In genomic region chr6:7991992-7992815, GRCh38 we compare ENCODE assay signal across 8 cellular contexts.
DNase-seq lines count a peak whose midpoint lies in the region; ATAC-seq, FAIRE-seq and TF ChIP-seq lines count a peak whose summit lies in the region.

No MANE protein-coding gene starts in this region.

- peak; percentile 52 for ATAC-seq in body of pancreas
- peak; percentile 79 for ATAC-seq in left lobe of liver

- no peak for TF ChIP-seq POLR2A in H54 (IDR thresholded peaks at IDR 0.05; ENCODE audit: low read depth, low read length)
- TF ChIP-seq POLR2A in body of pancreas (IDR thresholded peaks at IDR 0.05) = no peak

- no peaks in the 10 kb centered on the region for H3K36me3 ChIP-seq in body of pancreas (replicated peaks in 1 of 2; ENCODE audit: insufficient read depth in 1 of 2, low read depth in 2 of 2)

- intact Hi-C loops in body of pancreas (cut with DNase I) = no loop called here

- no peaks in the 10 kb centered on the region for H3K4me1 ChIP-seq in body of pancreas

- no peaks in the 10 kb centered on the region for H3K9me3 ChIP-seq in body of pancreas

- 41 to 67% methylated on average over 7 of the region's 7 CpGs for WGBS in body of pancreas, 2 donors

- peak; percentile 83 for FAIRE-seq in H54 (lab: Jason Lieb, UNC)

- DNase-seq in H54 (ENCODE audit: insufficient read length, low spot score) = peak; percentile 45
- DNase-seq in NAMALWA (ENCODE audit: low spot score) = peak; percentile 65
- DNase-seq in body of pancreas = peak in 1 of 4 donors; percentile 12
- DNase-seq in left lobe of liver (ENCODE audit: low spot score) = no peak
- DNase-seq in DMS153 (lab: John Stamatoyannopoulos, UW) = no peak
- no peak for DNase-seq in KG1 (lab: John Stamatoyannopoulos, UW)
- no peak for DNase-seq in cerebellum (ENCODE audit: low spot score)

- H3K4me3 ChIP-seq in body of pancreas = no peak overlapping the region

- no peak overlapping the region for H3K27ac ChIP-seq in body of pancreas

- no peaks in the 10 kb centered on the region for H3K27me3 ChIP-seq in body of pancreas

- TF ChIP-seq CTCF in GM12873 (IDR thresholded peaks at IDR 0.05; ENCODE audit: insufficient read depth, low read depth, low read length, missing control alignments) (peak; percentile 63), body of pancreas (IDR thresholded peaks at IDR 0.05) (peak in 4 of 7 experiments; percentile 20 to 38 (median 28))

Comparison
In these comparisons a context has a peak if more than half of its experiments do, and no peak if none do; other contexts are left out.
1. DNase-seq: peak in H54 (single experiment) and NAMALWA (single experiment); none in left lobe of liver (single experiment), DMS153 (single experiment), KG1 (single experiment) and cerebellum (single experiment).